Comparison of ENCODE assay signal across 13 cellular contexts in genomic region chr9:129999123-129999510, GRCh38. TPM values are rescaled to one million over a fixed set of nuclear protein-coding genes. Genes with fewer than 3 reads are reported as not detected.
DNase-seq lines count a peak whose midpoint lies in the region; ATAC-seq and TF ChIP-seq lines count a peak whose summit lies in the region.
"Had no signal": no experiment of that assay in that cellular context is flagged by ENCODE, and none has a peak within 500 bp of the region (broad histone marks: within the 10 kb centered on the region; RNA-seq: fewer than 3 reads in every experiment).

No MANE protein-coding gene starts in this region.

- no peak overlapping the region for H2AFZ ChIP-seq in mammary epithelial cell (ENCODE audit: low read depth, low read length)

- H3K9me3 ChIP-seq in mammary epithelial cell (replicated peaks; ENCODE audit: insufficient read depth, low read length), result no peaks in the 10 kb centered on the region
- H3K9me3 ChIP-seq: MG63 had no signal

- H3K36me3 ChIP-seq in mammary epithelial cell (ENCODE audit: insufficient read depth, low read length), result no peaks in the 10 kb centered on the region

- no peaks in the 10 kb centered on the region for H3K9me3 Mint-ChIP-seq in activated T-helper 17 cell treated with anti-CD3 and anti-CD28 coated beads, Interleukin-2, amount 50 U/mL, for 72 hours
- H3K9me3 Mint-ChIP-seq in mesothelial cell of epicardium, result no peaks in the 10 kb centered on the region

- H3K27ac Mint-ChIP-seq in activated T-helper 17 cell treated with anti-CD3 and anti-CD28 coated beads, Interleukin-2, amount 50 U/mL, for 72 hours, result peak overlapping the region; percentile 96
- peak overlapping the region; percentile 83 for H3K27ac Mint-ChIP-seq in mesothelial cell of epicardium

- H3K4me3 ChIP-seq in GM12865 (ENCODE audit: low read depth, low read length), result peak overlapping the region; percentile 87
- H3K4me3 ChIP-seq in mammary epithelial cell (replicated peaks in 1 of 3; ENCODE audit: insufficient read depth in 1 of 3, low read depth in 2 of 3, low read length in 3 of 3), result no peak overlapping the region
- H3K4me3 ChIP-seq: MG63 had no signal

- WGBS in mammary epithelial cell (ENCODE audit: low coverage, missing lambda C conversion rate), result 96% methylated on average over 4 of the region's 5 CpGs

- intact Hi-C loops in mammary epithelial cell (cut with micrococcal nuclease), result loop anchor here (5.0 kb wide), 1 partner anchor 38 kb away; no protein-coding TSS in a partner anchor

- H3K4me1 Mint-ChIP-seq in activated T-helper 17 cell treated with anti-CD3 and anti-CD28 coated beads, Interleukin-2, amount 50 U/mL, for 72 hours, result peaks cover 41% of the 10 kb centered on the region
- H3K4me1 Mint-ChIP-seq in mesothelial cell of epicardium, result peaks cover 33% of the 10 kb centered on the region

- BruUV-seq in mammary epithelial cell (replicated peaks; lab: Mats Ljungman, UMichigan), result no TSS peak

- peaks cover 99% of the 10 kb centered on the region for H3K36me3 Mint-ChIP-seq in activated T-helper 17 cell treated with anti-CD3 and anti-CD28 coated beads, Interleukin-2, amount 50 U/mL, for 72 hours (ENCODE audit: low read depth)
- peaks cover 3% of the 10 kb centered on the region for H3K36me3 Mint-ChIP-seq in mesothelial cell of epicardium

- in situ Hi-C loops in mammary epithelial cell (cut with MboI; ENCODE audit: low sequenced_read_pairs in 2 of 2), result no loop called here

- no peak for ATAC-seq in activated T-helper 17 cell treated with anti-CD3 and anti-CD28 coated beads, Interleukin-2, amount 50 U/mL, for 72 hours (replicated peaks)
- ATAC-seq in GM19023 (IDR thresholded peaks at IDR 0.05; ENCODE audit: unreplicated experiment), result no peak
- ATAC-seq in GM21529 (IDR thresholded peaks at IDR 0.05; ENCODE audit: unreplicated experiment), result no peak
- ATAC-seq in GM19324 (IDR thresholded peaks at IDR 0.05; ENCODE audit: low FRiP score, unreplicated experiment), result no peak
- ATAC-seq: esophagus mucosa had no signal

- H3K4me1 ChIP-seq in mammary epithelial cell (ENCODE audit: insufficient read depth, low read length), result peaks cover 11% of the 10 kb centered on the region

- no peak for TF ChIP-seq CTCF in GM12865 (IDR thresholded peaks at IDR 0.05; ENCODE audit: insufficient read depth, low read depth, low read length, missing control alignments)
- no peak for TF ChIP-seq CTCF in mesothelial cell of epicardium (IDR thresholded peaks at IDR 0.05; ENCODE audit: unreplicated experiment)
- TF ChIP-seq CTCF in mammary epithelial cell (conservative IDR thresholded peaks at IDR 0.05 in 1 of 2, IDR thresholded peaks at IDR 0.05 in 1 of 2; ENCODE audit: extremely low read depth in 1 of 2, insufficient read depth in 1 of 2, low read depth in 1 of 2, low read length in 2 of 2), result no peak

- H3K27me3 Mint-ChIP-seq in activated T-helper 17 cell treated with anti-CD3 and anti-CD28 coated beads, Interleukin-2, amount 50 U/mL, for 72 hours, result no peaks in the 10 kb centered on the region
- no peaks in the 10 kb centered on the region for H3K27me3 Mint-ChIP-seq in mesothelial cell of epicardium (ENCODE audit: low read depth)

- no peak overlapping the region for H3K9ac ChIP-seq in mammary epithelial cell (ENCODE audit: insufficient read depth, low read length)

- H3K4me2 ChIP-seq in mammary epithelial cell (ENCODE audit: insufficient read depth, low read depth, low read length), result no peak overlapping the region

- H3K79me2 ChIP-seq in mammary epithelial cell (ENCODE audit: insufficient read depth, low read length), result peaks cover 2% of the 10 kb centered on the region

- no peaks in the 10 kb centered on the region for H4K20me1 ChIP-seq in mammary epithelial cell (ENCODE audit: insufficient read depth, low read length)

- H3K27ac ChIP-seq in mammary epithelial cell (ENCODE audit: insufficient read depth, low read depth, low read length), result no peak overlapping the region

- dilution Hi-C loops in mammary epithelial cell (cut with HindIII; ENCODE audit: low sequenced_read_pairs), result no loop called here

- no peaks in the 10 kb centered on the region for H3K27me3 ChIP-seq in mammary epithelial cell (ENCODE audit: insufficient read depth, low read length)
- H3K27me3 ChIP-seq: MG63 had no signal

- DNase-seq in AG08395 (ENCODE audit: low spot score) (peak; percentile 31), GM12865 (ENCODE audit: low read depth) (no peak), mesothelial cell of epicardium (ENCODE audit: low spot score in 2 of 2, unreplicated experiment in 2 of 2) (no peak), mammary epithelial cell (no peak)
- DNase-seq: cerebellar nuclear complex, MG63, NCI-H2227 treated with DMSO at 0.1 percent for 48 hours, OCI-M1 had no signal

- CTCF ChIA-PET in mammary epithelial cell (lab: Charles Lee; ENCODE audit: low non-redundant PET), result no interaction called here

- H3K4me3 Mint-ChIP-seq in activated T-helper 17 cell treated with anti-CD3 and anti-CD28 coated beads, Interleukin-2, amount 50 U/mL, for 72 hours, result peak overlapping the region; percentile 80
- H3K4me3 Mint-ChIP-seq in mesothelial cell of epicardium, result no peak overlapping the region

RNA-seq across cellular contexts. Expression of gene FNBP1, which starts 43.9 kb away (rescaled TPM):
- 100 to 1,000 TPM; 173 to 492 TPM for total RNA-seq in activated T-helper 17 cell treated with anti-CD3 and anti-CD28 coated beads, Interleukin-2, amount 50 U/mL, for 72 hours
- total RNA-seq in mesothelial cell of epicardium (48.3 to 52.4 TPM (median 49.9 TPM) in 3 replicates), mammary epithelial cell (10 to 100 TPM; 11.5 to 21.5 TPM)
- 5.8 TPM for polyA plus RNA-seq in mammary epithelial cell
- polyA minus RNA-seq in mammary epithelial cell, result 9.5 TPM

RNA-seq across cellular contexts. Expression of gene GPR107, which starts 54.6 kb away (rescaled TPM):
- 10 to 100 TPM; 28.1 to 32.6 TPM for total RNA-seq in activated T-helper 17 cell treated with anti-CD3 and anti-CD28 coated beads, Interleukin-2, amount 50 U/mL, for 72 hours
- total RNA-seq in mesothelial cell of epicardium (67.4 to 68.5 TPM (median 68.0 TPM) in 3 replicates), mammary epithelial cell (10 to 100 TPM; 34.2 to 41.4 TPM)
- 20.5 TPM for polyA plus RNA-seq in mammary epithelial cell
- polyA minus RNA-seq in mammary epithelial cell, result 24.8 TPM
